29 cellular contexts compared by ENCODE assay signal in the genomic region with DNA sequence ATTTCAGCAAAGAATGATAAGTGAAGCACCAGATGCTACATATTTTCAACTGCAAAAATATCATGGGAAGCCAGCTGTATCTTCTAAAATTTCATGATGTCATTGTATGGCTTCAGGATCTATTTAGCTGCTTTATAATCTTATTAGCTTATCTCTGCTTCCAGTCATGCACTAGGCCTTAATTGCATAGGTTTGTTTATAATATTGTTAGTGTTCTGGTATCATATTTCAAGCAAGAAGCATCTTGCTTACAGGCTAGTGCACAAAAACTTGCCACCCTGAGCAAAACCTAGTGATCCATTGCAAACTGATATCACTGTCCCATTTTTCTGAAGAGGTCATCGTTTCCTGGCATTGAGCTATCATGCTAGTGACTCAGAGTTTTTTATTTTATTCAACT. TPM values are rescaled to one million over a fixed set of nuclear protein-coding genes. Genes with fewer than 3 reads are reported as not detected.
DNase-seq lines count a peak whose midpoint lies in the region; TF ChIP-seq lines count a peak whose summit lies in the region.
"Had no signal": no experiment of that assay in that cellular context is flagged by ENCODE, and none has a peak within 500 bp of the region (broad histone marks: within the 10 kb centered on the region; RNA-seq: fewer than 3 reads in every experiment).

No MANE protein-coding gene starts in this region.

- no peak overlapping the region for H3K4me3 Mint-ChIP-seq in nephron
- H3K4me3 Mint-ChIP-seq: activated CD4-positive, alpha-beta memory T cell treated with anti-CD3 and anti-CD28 coated beads, Interleukin-2, amount 10 ng/mL, durations not matched to agents 7 days and 5 days; activated naive CD4-positive, alpha-beta T cell treated with anti-CD3 and anti-CD28 coated beads, Interleukin-2, amount 50 U/mL, for 24 hours; HFFc6; IgD-negative memory B cell; memory B cell; neural crest cell; T-helper 2 cell treated with Interferon-gamma antibody and Interleukin-4, amounts not matched to agents 5 μg/mL and 100 μg/mL, for 36 hours had no signal

- H3K9me3 Mint-ChIP-seq in nephron: no peaks in the 10 kb centered on the region
- H3K9me3 Mint-ChIP-seq: activated CD4-positive, alpha-beta memory T cell treated with anti-CD3 and anti-CD28 coated beads, Interleukin-2, amount 10 ng/mL, durations not matched to agents 7 days and 5 days; activated naive CD4-positive, alpha-beta T cell treated with anti-CD3 and anti-CD28 coated beads, Interleukin-2, amount 50 U/mL, for 24 hours; activated T-helper 2 cell treated with anti-CD3 and anti-CD28 coated beads, Interferon-gamma antibody, Interleukin-2, Interleukin-4, amounts not matched to agents 10 μg/mL and 5 μg/mL and 100 μg/mL, durations not matched to agents 14 hours and 24 hours and 36 hours; HFFc6; IgD-negative memory B cell; memory B cell; T-helper 2 cell treated with Interferon-gamma antibody and Interleukin-4, amounts not matched to agents 5 μg/mL and 100 μg/mL, for 36 hours had no signal

- H3K27ac Mint-ChIP-seq in nephron: peak overlapping the region; percentile 31 to 71 (median 70)
- H3K27ac Mint-ChIP-seq: activated CD4-positive, alpha-beta memory T cell treated with anti-CD3 and anti-CD28 coated beads, Interleukin-2, amount 10 ng/mL, durations not matched to agents 7 days and 5 days; activated naive CD4-positive, alpha-beta T cell treated with anti-CD3 and anti-CD28 coated beads, Interleukin-2, amount 50 U/mL, for 24 hours; activated T-helper 2 cell treated with anti-CD3 and anti-CD28 coated beads, Interferon-gamma antibody, Interleukin-2, Interleukin-4, amounts not matched to agents 10 μg/mL and 5 μg/mL and 100 μg/mL, durations not matched to agents 14 hours and 24 hours and 36 hours; HFFc6; IgD-negative memory B cell; memory B cell; T-helper 2 cell treated with Interferon-gamma antibody and Interleukin-4, amounts not matched to agents 5 μg/mL and 100 μg/mL, for 36 hours had no signal

- H3K36me3 Mint-ChIP-seq in nephron (ENCODE audit: low read depth): no peaks in the 10 kb centered on the region
- H3K36me3 Mint-ChIP-seq: activated naive CD4-positive, alpha-beta T cell treated with anti-CD3 and anti-CD28 coated beads, Interleukin-2, amount 50 U/mL, for 24 hours; IgD-negative memory B cell; memory B cell had no signal

- no peak for TF ChIP-seq CTCF in nephron (IDR thresholded peaks at IDR 0.05; ENCODE audit: unreplicated experiment in 3 of 3)

- DNase-seq in DMS 273 (lab: John Stamatoyannopoulos, UW; ENCODE audit: unreplicated experiment) (peak; percentile 39), DMS 273 treated with DMSO at 0.1 percent for 48 hours (lab: John Stamatoyannopoulos, UW) (no peak), NCI-H2196 treated with DMSO at 0.1 percent for 48 hours (lab: John Stamatoyannopoulos, UW; ENCODE audit: unreplicated experiment) (peak; percentile 40), SK-N-DZ (ENCODE audit: low spot score) (peak; percentile 93), SKM-1 treated with dmso at 0.1 percent for 144 hours (lab: John Stamatoyannopoulos, UW; ENCODE audit: unreplicated experiment) (no peak), DMS114 treated with DMSO at 0.1 percent for 48 hours (lab: John Stamatoyannopoulos, UW; ENCODE audit: unreplicated experiment) (no peak)
- DNase-seq in activated CD8-positive, alpha-beta memory T cell treated with anti-CD3 and anti-CD28 coated beads, Interleukin-2, amount 50 U/mL, for 4 hours: no peak
- DNase-seq: activated CD4-positive, alpha-beta memory T cell treated with anti-CD3 and anti-CD28 coated beads, Interleukin-2, amount 10 ng/mL, durations not matched to agents 7 days and 5 days; activated CD4-positive, alpha-beta T cell treated with anti-CD3 and anti-CD28 coated beads for 1 hour; amygdala; Caco-2; gastrocnemius medialis; GOT3; HFFc6; left colon; NCI-H1694 treated with DMSO at 0.1 percent for 48 hours; NCI-H226; pancreas; PC-3; retina; stimulated activated naive CD4-positive, alpha-beta T cell treated with Interleukin-2 at 50 U/mL for 16 hours; upper lobe of right lung had no signal

- peaks cover 42% of the 10 kb centered on the region for H3K4me1 Mint-ChIP-seq in nephron
- H3K4me1 Mint-ChIP-seq: activated CD4-positive, alpha-beta memory T cell treated with anti-CD3 and anti-CD28 coated beads, Interleukin-2, amount 10 ng/mL, durations not matched to agents 7 days and 5 days; activated naive CD4-positive, alpha-beta T cell treated with anti-CD3 and anti-CD28 coated beads, Interleukin-2, amount 50 U/mL, for 24 hours; IgD-negative memory B cell; memory B cell had no signal

- no peaks in the 10 kb centered on the region for H3K27me3 Mint-ChIP-seq in nephron (ENCODE audit: low read depth)
- H3K27me3 Mint-ChIP-seq: IgD-negative memory B cell had no signal

RNA-seq across cellular contexts. Expression of gene NRIP1, which starts 15.7 kb away (rescaled TPM):
- polyA plus RNA-seq in SK-N-DZ (2014; cell fraction: cytosol; rRNA removed): 18.6 and 18.9 TPM in 2 replicates
- polyA plus RNA-seq in SK-N-DZ (2014; cell fraction: nucleus; rRNA removed): 16.3 and 17.7 TPM in 2 replicates

Comparison
In these comparisons a context has a peak if more than half of its experiments do, and no peak if none do; other contexts are left out.
1. DNase-seq: peak in DMS 273 (single experiment), NCI-H2196 treated with DMSO at 0.1 percent for 48 hours (single experiment) and SK-N-DZ (single experiment); none in DMS 273 treated with DMSO at 0.1 percent for 48 hours (single experiment), SKM-1 treated with dmso at 0.1 percent for 144 hours (single experiment), DMS114 treated with DMSO at 0.1 percent for 48 hours (single experiment) and activated CD8-positive, alpha-beta memory T cell treated with anti-CD3 and anti-CD28 coated beads, Interleukin-2, amount 50 U/mL, for 4 hours (single experiment).